Comparison of ENCODE assay signal across 23 cellular contexts in genomic region chr13:40348096-40348679, GRCh38.
DNase-seq lines count a peak whose midpoint lies in the region; ATAC-seq and TF ChIP-seq lines count a peak whose summit lies in the region.
"Had no signal": no experiment of that assay in that cellular context is flagged by ENCODE, and none has a peak within 500 bp of the region (broad histone marks: within the 10 kb centered on the region; RNA-seq: fewer than 3 reads in every experiment).

No MANE protein-coding gene starts in this region.

- no peak overlapping the region for H2BK5ac ChIP-seq in trophoblast cell (ENCODE audit: low read depth, low read length, poor library complexity)

- H3K36me3 ChIP-seq in right lobe of liver = no peaks in the 10 kb centered on the region
- H3K36me3 ChIP-seq in trophoblast cell (ENCODE audit: control insufficient read depth in 1 of 2, insufficient read depth in 2 of 2, low read length in 2 of 2) = no peaks in the 10 kb centered on the region
- no peaks in the 10 kb centered on the region for H3K36me3 ChIP-seq in transverse colon
- H3K36me3 ChIP-seq: thoracic aorta had no signal

- H3K9me3 ChIP-seq in right lobe of liver (no peaks in the 10 kb centered on the region), trophoblast cell (ENCODE audit: insufficient read depth, low read depth, low read length) (peaks cover 2% of the 10 kb centered on the region), transverse colon (no peaks in the 10 kb centered on the region)
- H3K9me3 ChIP-seq: thoracic aorta had no signal

- no peak overlapping the region for H2AFZ ChIP-seq in trophoblast cell (ENCODE audit: insufficient read depth, low read length, poor library complexity)

- no peak overlapping the region for H3K4me2 ChIP-seq in trophoblast cell (ENCODE audit: low read length)

- H3K23ac ChIP-seq in trophoblast cell (ENCODE audit: low read length) = no peak overlapping the region

- H3K27ac ChIP-seq in right lobe of liver (peak overlapping the region in 2 of 3 donors; percentile 96 to 100), trophoblast cell (ENCODE audit: low read depth, low read length) (no peak overlapping the region), transverse colon (no peak overlapping the region)
- H3K27ac ChIP-seq: skin epidermis, thoracic aorta had no signal

- peaks cover 4% of the 10 kb centered on the region for H3K79me1 ChIP-seq in trophoblast cell (ENCODE audit: low read length)

- H2AK5ac ChIP-seq in trophoblast cell (ENCODE audit: low read length) = no peak overlapping the region

- peak; percentile 35 for DNase-seq in ELF-1 (ENCODE audit: low read depth, low spot score)
- peak; percentile 24 for DNase-seq in astrocyte of the hippocampus (ENCODE audit: low read depth, low spot score)
- no peak for DNase-seq in right lobe of liver
- peak; percentile 67 to 76 for DNase-seq in trophoblast cell
- DNase-seq in CD1c-positive myeloid dendritic cell (ENCODE audit: extremely low spot score) = no peak
- DNase-seq in putamen (ENCODE audit: low spot score) = no peak
- DNase-seq in transverse colon = no peak
- DNase-seq: activated CD4-positive, alpha-beta T cell treated with anti-CD3 and anti-CD28 coated beads, Interleukin-2, amount 10 ng/mL, durations not matched to agents 24 days and 14 days; activated T-cell treated with anti-CD3 and anti-CD28 coated beads, Interleukin-2, amount 50 U/mL, for 24 hours; COR-L47; DMS53; HCEC 1CT; hippocampal formation; left colon; MM.1S; NCI-H1105 treated with DMSO at 0.1 percent for 48 hours; NCI-H1930; NCI-H2171 treated with DMSO at 0.1 percent for 48 hours; NCI-H510A; stimulated activated naive CD8-positive, alpha-beta T cell treated with anti-CD3 and anti-CD28 coated beads, Interleukin-15, Interleukin-2, amounts not matched to agents 100 U/mL and 50 U/mL, for 24 hours had no signal

- ATAC-seq in right lobe of liver = peak in 1 of 4 donors; percentile 0
- ATAC-seq in HG02981 (IDR thresholded peaks at IDR 0.05; ENCODE audit: unreplicated experiment) = no peak
- ATAC-seq: left colon; stimulated activated naive CD8-positive, alpha-beta T cell treated with anti-CD3 and anti-CD28 coated beads, Interleukin-15, Interleukin-2, amounts not matched to agents 100 U/mL and 50 U/mL, for 24 hours had no signal

- no peak overlapping the region for H2BK120ac ChIP-seq in trophoblast cell (ENCODE audit: insufficient read depth, low read length, poor library complexity)

- no peak overlapping the region for H3K9ac ChIP-seq in trophoblast cell (ENCODE audit: low read length)

- no peak overlapping the region for H3K14ac ChIP-seq in trophoblast cell (ENCODE audit: low read length)

- no peak for TF ChIP-seq EP300 in transverse colon (IDR thresholded peaks at IDR 0.05; ENCODE audit: low read depth)

- H4K91ac ChIP-seq in trophoblast cell (ENCODE audit: low read depth, low read length) = no peak overlapping the region

- in situ Hi-C loops in transverse colon (cut with MboI; ENCODE audit: low pct_ligation_motif_present in 1 of 4, low pct_unique_long_range_greater_than_20kb in 1 of 4, low sequenced_read_pairs in 3 of 4) = no loop called here

- H3K4ac ChIP-seq in trophoblast cell (ENCODE audit: low read depth, low read length) = no peak overlapping the region

- H3K4me1 ChIP-seq in right lobe of liver = peaks cover 0 to 60% (median 24%) of the 10 kb centered on the region in 4 donors
- H3K4me1 ChIP-seq in trophoblast cell (ENCODE audit: control insufficient read depth in 1 of 2, insufficient read depth in 2 of 2, low read length in 2 of 2) = peaks cover 7 to 10% of the 10 kb centered on the region in 2 experiments
- H3K4me1 ChIP-seq in transverse colon = peaks cover 0 to 5% (median 0%) of the 10 kb centered on the region in 4 donors

- H3K4me3 ChIP-seq in right lobe of liver = peak overlapping the region in 2 of 3 donors; percentile 45 to 52
- no peak overlapping the region for H3K4me3 ChIP-seq in trophoblast cell (ENCODE audit: low read depth, low read length)
- H3K4me3 ChIP-seq in transverse colon = no peak overlapping the region
- H3K4me3 ChIP-seq: skin epidermis, thoracic aorta had no signal

- no peak overlapping the region for H3K18ac ChIP-seq in trophoblast cell (ENCODE audit: low read length)

- intact Hi-C loops in right lobe of liver (cut with DNase I) (loop anchor here in 1 of 2 donors (10.0 kb wide), 1 partner anchor 127 kb away; no protein-coding TSS in a partner anchor), transverse colon (cut with DNase I; ENCODE audit: low total_unique reads) (no loop called here)

- H2BK12ac ChIP-seq in trophoblast cell (ENCODE audit: low read length) = peak overlapping the region; percentile 5

- TF ChIP-seq CTCF in right lobe of liver (IDR thresholded peaks at IDR 0.05) (no peak), transverse colon (IDR thresholded peaks at IDR 0.05) (no peak)

- H3K27me3 ChIP-seq in right lobe of liver = no peaks in the 10 kb centered on the region
- no peaks in the 10 kb centered on the region for H3K27me3 ChIP-seq in trophoblast cell (ENCODE audit: insufficient read depth, low read length)
- no peaks in the 10 kb centered on the region for H3K27me3 ChIP-seq in transverse colon

- TF ChIP-seq POLR2A in right lobe of liver (IDR thresholded peaks at IDR 0.05) = no peak
- TF ChIP-seq POLR2A in transverse colon (IDR thresholded peaks at IDR 0.05) = no peak

- no peaks in the 10 kb centered on the region for H3K79me2 ChIP-seq in trophoblast cell (ENCODE audit: control insufficient read depth, insufficient read depth, low read length, poor library complexity)

- no peak overlapping the region for H4K8ac ChIP-seq in trophoblast cell (ENCODE audit: low read depth, low read length)

- WGBS in right lobe of liver (ENCODE audit: insufficient coverage, low coverage, low lambda C conversion rate, missing lambda C conversion rate) = 48% methylated on average over 6 of the region's 7 CpGs
- no CpG with 5 or more reads among the region's 7 CpGs for WGBS in trophoblast cell (ENCODE audit: extremely low coverage, insufficient coverage, insufficient read length)
- 82 to 92% methylated on average over 5 to 7 of the region's 7 CpGs for WGBS in transverse colon (ENCODE audit: low coverage in 1 of 2), 2 donors

- H4K12ac ChIP-seq in trophoblast cell (ENCODE audit: low read depth, low read length) = no peak overlapping the region

Comparison
In these comparisons a context has a peak if more than half of its experiments do, and no peak if none do; other contexts are left out.
1. DNase-seq: peak in ELF-1 (single experiment), astrocyte of the hippocampus (single experiment) and trophoblast cell (2 of 2); none in right lobe of liver (0 of 3), CD1c-positive myeloid dendritic cell (single experiment), putamen (single experiment) and transverse colon (single experiment).
2. H3K27ac ChIP-seq: peak in right lobe of liver (2 of 3); none in trophoblast cell (single experiment) and transverse colon (0 of 4).
3. H3K4me3 ChIP-seq: peak in right lobe of liver (2 of 3); none in trophoblast cell (single experiment) and transverse colon (0 of 4).